ENCODE assay signal across 13 cellular contexts in genomic region chr1:23521588-23521987, GRCh38. TPM values are rescaled to one million over a fixed set of nuclear protein-coding genes. Genes with fewer than 3 reads are reported as not detected.
DNase-seq lines count a peak whose midpoint lies in the region; ATAC-seq and TF ChIP-seq lines count a peak whose summit lies in the region.
"Had no signal": no experiment of that assay in that cellular context is flagged by ENCODE, and none has a peak within 500 bp of the region (broad histone marks: within the 10 kb centered on the region; RNA-seq: fewer than 3 reads in every experiment).

No MANE protein-coding gene starts in this region.

- peaks cover 77% of the 10 kb centered on the region for H3K36me3 Mint-ChIP-seq in activated CD4-positive, alpha-beta memory T cell treated with anti-CD3 and anti-CD28 coated beads, Interleukin-2, amount 10 ng/mL, durations not matched to agents 7 days and 5 days (ENCODE audit: low read depth)
- H3K36me3 Mint-ChIP-seq in activated CD4-positive, alpha-beta memory T cell treated with anti-CD3 and anti-CD28 coated beads for 36 hours = peaks cover 46% of the 10 kb centered on the region
- H3K36me3 Mint-ChIP-seq: natural killer cell treated with Interleukin-12 subunit alpha and Interleukin-12 subunit beta and Interleukin-15 and Interleukin-18, amount 100 ng/mL, for 72 hours had no signal

- CTCF ChIA-PET in activated CD4-positive, alpha-beta memory T cell treated with anti-CD3 and anti-CD28 coated beads, Interleukin-2, amount 10 ng/mL, durations not matched to agents 7 days and 5 days (lab: Charles Lee) = interaction anchor here (12.4 kb wide), 1 partner anchor 23 kb away, joined by 192 read pairs; no protein-coding TSS in a partner anchor
- CTCF ChIA-PET in activated CD4-positive, alpha-beta memory T cell treated with anti-CD3 and anti-CD28 coated beads for 36 hours (lab: Charles Lee) = interaction anchor here (2.6 kb wide), 1 partner anchor 24 kb away, joined by 24 read pairs; no protein-coding TSS in a partner anchor

- H3K27ac ChIP-seq in DND-41 (ENCODE audit: low read length) = no peak overlapping the region
- H3K27ac ChIP-seq in neuronal stem cell (replicated peaks; ENCODE audit: low read length) = no peak overlapping the region
- H3K27ac ChIP-seq in uterus = no peak overlapping the region
- H3K27ac ChIP-seq: ascending aorta had no signal

- intact Hi-C loops in activated CD4-positive, alpha-beta memory T cell treated with anti-CD3 and anti-CD28 coated beads for 36 hours (cut with micrococcal nuclease) = no loop called here
- intact Hi-C loops in uterus (cut with DNase I; ENCODE audit: low total_unique reads) = no loop called here

- ATAC-seq in DND-41 (ENCODE audit: insufficient read depth, low read depth) (no peak), SK-N-SH treated with all-trans-retinoic acid at 6 μM for 48 hours (peak; percentile 64), GM18502 (IDR thresholded peaks at IDR 0.05; ENCODE audit: poor library complexity, unreplicated experiment) (no peak)
- ATAC-seq: natural killer cell treated with Interleukin-12 subunit alpha and Interleukin-12 subunit beta and Interleukin-15 and Interleukin-18, amount 100 ng/mL, for 72 hours had no signal

- H3K36me3 ChIP-seq in DND-41 (ENCODE audit: insufficient read depth, low read length) (peaks cover 98% of the 10 kb centered on the region), neuronal stem cell (replicated peaks in 1 of 2; ENCODE audit: control insufficient read depth in 2 of 2, insufficient read depth in 2 of 2, low read length in 2 of 2) (peaks cover 21 to 84% of the 10 kb centered on the region in 2 donors), uterus (no peaks in the 10 kb centered on the region)
- H3K36me3 ChIP-seq: ascending aorta had no signal

- no CpG with 5 or more reads among the region's 16 CpGs for WGBS in neuronal stem cell (ENCODE audit: extremely low coverage in 2 of 2, insufficient read length in 2 of 2, insufficient replicate concordance in 1 of 2), 2 donors

- no peak overlapping the region for H3K4ac ChIP-seq in neuronal stem cell (ENCODE audit: low read length)

- H3K18ac ChIP-seq in neuronal stem cell (ENCODE audit: low read length) = peak overlapping the region; percentile 57

- H3K9me3 Mint-ChIP-seq in activated CD4-positive, alpha-beta memory T cell treated with anti-CD3 and anti-CD28 coated beads, Interleukin-2, amount 10 ng/mL, durations not matched to agents 7 days and 5 days = no peaks in the 10 kb centered on the region
- H3K9me3 Mint-ChIP-seq in activated CD4-positive, alpha-beta memory T cell treated with anti-CD3 and anti-CD28 coated beads for 36 hours = no peaks in the 10 kb centered on the region
- H3K9me3 Mint-ChIP-seq: activated T-helper 2 cell treated with anti-CD3 and anti-CD28 coated beads, Interferon-gamma antibody, Interleukin-2, Interleukin-4, amounts not matched to agents 10 μg/mL and 5 μg/mL and 100 μg/mL, durations not matched to agents 14 hours and 24 hours and 36 hours; natural killer cell treated with Interleukin-12 subunit alpha and Interleukin-12 subunit beta and Interleukin-15 and Interleukin-18, amount 100 ng/mL, for 72 hours had no signal

- H2BK5ac ChIP-seq in neuronal stem cell (ENCODE audit: low read length) = peak overlapping the region; percentile 13

- H3K79me2 ChIP-seq in DND-41 (ENCODE audit: insufficient read depth, low read length) = peaks cover 76% of the 10 kb centered on the region

- no peak overlapping the region for H2BK15ac ChIP-seq in neuronal stem cell (ENCODE audit: low read length)

- POLR2A ChIA-PET in activated CD4-positive, alpha-beta memory T cell treated with anti-CD3 and anti-CD28 coated beads, Interleukin-2, amount 10 ng/mL, durations not matched to agents 7 days and 5 days (lab: Charles Lee) = interaction anchor here (1.0 to 15.2 kb wide), 5 partner anchors 8 to 215 kb away, joined by 4 to 121 read pairs (median 4); partner anchors contain the start of gene E2F2
- POLR2A ChIA-PET in activated CD4-positive, alpha-beta memory T cell treated with anti-CD3 and anti-CD28 coated beads for 36 hours (lab: Charles Lee) = no interaction called here

- no peaks in the 10 kb centered on the region for H3K27me3 ChIP-seq in DND-41 (ENCODE audit: insufficient read depth, low read length, poor library complexity)
- H3K27me3 ChIP-seq in neuronal stem cell (ENCODE audit: control insufficient read depth in 3 of 3, insufficient read depth in 3 of 3, low read depth in 1 of 3, low read length in 3 of 3) = no peaks in the 10 kb centered on the region
- no peaks in the 10 kb centered on the region for H3K27me3 ChIP-seq in uterus
- H3K27me3 ChIP-seq: ascending aorta had no signal

- no peak overlapping the region for H3K4me3 Mint-ChIP-seq in activated CD4-positive, alpha-beta memory T cell treated with anti-CD3 and anti-CD28 coated beads, Interleukin-2, amount 10 ng/mL, durations not matched to agents 7 days and 5 days
- no peak overlapping the region for H3K4me3 Mint-ChIP-seq in activated CD4-positive, alpha-beta memory T cell treated with anti-CD3 and anti-CD28 coated beads for 36 hours

- H2AFZ ChIP-seq in DND-41 (ENCODE audit: low read depth, low read length) = no peak overlapping the region
- H2AFZ ChIP-seq in neuronal stem cell (ENCODE audit: low read length) = no peak overlapping the region

- H2BK12ac ChIP-seq in neuronal stem cell (ENCODE audit: low read length) = no peak overlapping the region

- peaks cover 50% of the 10 kb centered on the region for H3K4me1 Mint-ChIP-seq in activated CD4-positive, alpha-beta memory T cell treated with anti-CD3 and anti-CD28 coated beads, Interleukin-2, amount 10 ng/mL, durations not matched to agents 7 days and 5 days
- H3K4me1 Mint-ChIP-seq in activated CD4-positive, alpha-beta memory T cell treated with anti-CD3 and anti-CD28 coated beads for 36 hours (ENCODE audit: low read depth) = peaks cover 31% of the 10 kb centered on the region

- no peak overlapping the region for H2BK120ac ChIP-seq in neuronal stem cell (ENCODE audit: low read depth, low read length)

- peak overlapping the region; percentile 19 for H3K27ac Mint-ChIP-seq in activated CD4-positive, alpha-beta memory T cell treated with anti-CD3 and anti-CD28 coated beads, Interleukin-2, amount 10 ng/mL, durations not matched to agents 7 days and 5 days
- no peak overlapping the region for H3K27ac Mint-ChIP-seq in activated CD4-positive, alpha-beta memory T cell treated with anti-CD3 and anti-CD28 coated beads for 36 hours
- H3K27ac Mint-ChIP-seq: activated T-helper 2 cell treated with anti-CD3 and anti-CD28 coated beads, Interferon-gamma antibody, Interleukin-2, Interleukin-4, amounts not matched to agents 10 μg/mL and 5 μg/mL and 100 μg/mL, durations not matched to agents 14 hours and 24 hours and 36 hours had no signal

- H4K8ac ChIP-seq in neuronal stem cell (ENCODE audit: low read depth, low read length) = no peak overlapping the region

- no peaks in the 10 kb centered on the region for H3K79me1 ChIP-seq in neuronal stem cell (ENCODE audit: low read depth, low read length)

- no peaks in the 10 kb centered on the region for H3K27me3 Mint-ChIP-seq in activated CD4-positive, alpha-beta memory T cell treated with anti-CD3 and anti-CD28 coated beads, Interleukin-2, amount 10 ng/mL, durations not matched to agents 7 days and 5 days
- no peaks in the 10 kb centered on the region for H3K27me3 Mint-ChIP-seq in activated CD4-positive, alpha-beta memory T cell treated with anti-CD3 and anti-CD28 coated beads for 36 hours
- H3K27me3 Mint-ChIP-seq: natural killer cell treated with Interleukin-12 subunit alpha and Interleukin-12 subunit beta and Interleukin-15 and Interleukin-18, amount 100 ng/mL, for 72 hours had no signal

- H3K9me3 ChIP-seq in DND-41 (ENCODE audit: insufficient read depth, low read length, severe bottlenecking) = no peaks in the 10 kb centered on the region
- peaks cover 0 to 2% of the 10 kb centered on the region in 2 donors for H3K9me3 ChIP-seq in neuronal stem cell (replicated peaks in 1 of 2; ENCODE audit: control insufficient read depth in 2 of 2, insufficient read depth in 1 of 2, low read depth in 1 of 2, low read length in 2 of 2)
- H3K9me3 ChIP-seq in uterus = no peaks in the 10 kb centered on the region
- H3K9me3 ChIP-seq: ascending aorta had no signal

- no peak overlapping the region for H3K4me3 ChIP-seq in DND-41 (ENCODE audit: low read depth in 1 of 2, low read length in 2 of 2)
- H3K4me3 ChIP-seq in neuronal stem cell (ENCODE audit: low read length in 2 of 2) = no peak overlapping the region
- no peak overlapping the region for H3K4me3 ChIP-seq in uterus
- H3K4me3 ChIP-seq: ascending aorta had no signal

- no peak overlapping the region for H4K91ac ChIP-seq in neuronal stem cell (ENCODE audit: low read depth, low read length, poor library complexity)

- H3K4me1 ChIP-seq in DND-41 (ENCODE audit: insufficient read depth, low read length) (peaks cover 24% of the 10 kb centered on the region), neuronal stem cell (ENCODE audit: control insufficient read depth in 2 of 2, insufficient read depth in 1 of 2, low read depth in 1 of 2, low read length in 2 of 2) (peaks cover 4 to 18% of the 10 kb centered on the region in 2 donors), uterus (no peaks in the 10 kb centered on the region)
- H3K4me1 ChIP-seq: ascending aorta had no signal

- TF ChIP-seq CTCF in DND-41 (IDR thresholded peaks at IDR 0.05; ENCODE audit: borderline replicate concordance, extremely low read depth, low read length, poor library complexity, severe bottlenecking) = no peak
- no peak for TF ChIP-seq CTCF in uterus (IDR thresholded peaks at IDR 0.05)

- no peak overlapping the region for H3K23ac ChIP-seq in neuronal stem cell (ENCODE audit: low read depth, low read length, poor library complexity)

- peaks cover 79% of the 10 kb centered on the region for H4K20me1 ChIP-seq in DND-41 (ENCODE audit: insufficient read depth, low read length)

- H2AK5ac ChIP-seq in neuronal stem cell (ENCODE audit: low read depth, low read length) = no peak overlapping the region

- no peak for TF ChIP-seq POLR2A in uterus (IDR thresholded peaks at IDR 0.05)

- DNase-seq in activated CD4-positive, alpha-beta memory T cell treated with anti-CD3 and anti-CD28 coated beads, Interleukin-2, amount 10 ng/mL, durations not matched to agents 7 days and 5 days = no peak
- no peak for DNase-seq in activated CD4-positive, alpha-beta memory T cell treated with anti-CD3 and anti-CD28 coated beads for 36 hours
- DNase-seq in DND-41 (peak; percentile 37), neuronal stem cell (ENCODE audit: low spot score) (no peak), uterus (no peak), midbrain (lab: John Stamatoyannopoulos, UW) (no peak)
- DNase-seq: activated CD4-positive, alpha-beta T cell treated with anti-CD3 and anti-CD28 coated beads, Interleukin-2, amount 50 U/mL, for 48 hours; NCI-H1930 had no signal

- no peak overlapping the region for H3K4me2 ChIP-seq in DND-41 (ENCODE audit: insufficient read depth, low read length)
- H3K4me2 ChIP-seq in neuronal stem cell (ENCODE audit: insufficient read depth, low read length, poor library complexity, severe bottlenecking) = no peak overlapping the region

- no peak overlapping the region for H3K14ac ChIP-seq in neuronal stem cell (ENCODE audit: low read length)

- H3K9ac ChIP-seq in DND-41 (ENCODE audit: low read depth, low read length) = no peak overlapping the region
- H3K9ac ChIP-seq in neuronal stem cell (ENCODE audit: low read depth, low read length, poor library complexity) = no peak overlapping the region

RNA-seq across cellular contexts. Expression of gene E2F2, which starts 9.4 kb away (rescaled TPM):
- 10 to 100 TPM; 93.4 to 98.9 TPM for total RNA-seq in activated CD4-positive, alpha-beta memory T cell treated with anti-CD3 and anti-CD28 coated beads, Interleukin-2, amount 10 ng/mL, durations not matched to agents 7 days and 5 days
- 10 to 100 TPM; 22.1 to 26.3 TPM for total RNA-seq in activated CD4-positive, alpha-beta memory T cell treated with anti-CD3 and anti-CD28 coated beads for 36 hours
- 3.8 TPM for polyA plus RNA-seq in neuronal stem cell (2013, experiment 1 of 2)
- polyA plus RNA-seq in neuronal stem cell (2013, experiment 2 of 2) = 4.4 TPM
- total RNA-seq in uterus = 1 to 10 TPM in 1 of 4 donors, under 1 TPM in 1, not detected in 2; 0.12 to 4.4 TPM
- total RNA-seq: ascending aorta had no signal

RNA-seq across cellular contexts. Expression of gene ASAP3, which starts 37.6 kb away (rescaled TPM):
- total RNA-seq in activated CD4-positive, alpha-beta memory T cell treated with anti-CD3 and anti-CD28 coated beads, Interleukin-2, amount 10 ng/mL, durations not matched to agents 7 days and 5 days = under 1 TPM; 0.43 to 0.63 TPM
- total RNA-seq in activated CD4-positive, alpha-beta memory T cell treated with anti-CD3 and anti-CD28 coated beads for 36 hours = under 1 TPM; 0.50 to 0.58 TPM
- polyA plus RNA-seq in neuronal stem cell (2013, experiment 1 of 2) = 8.9 TPM
- 8.0 TPM for polyA plus RNA-seq in neuronal stem cell (2013, experiment 2 of 2)
- 10 to 100 TPM; 48.4 to 87.7 (median 68.2) TPM for total RNA-seq in uterus
- total RNA-seq: activated T-helper 2 cell treated with anti-CD3 and anti-CD28 coated beads, Interferon-gamma antibody, Interleukin-2, Interleukin-4, amounts not matched to agents 10 μg/mL and 5 μg/mL and 100 μg/mL, durations not matched to agents 14 hours and 24 hours and 36 hours; natural killer cell treated with Interleukin-12 subunit alpha and Interleukin-12 subunit beta and Interleukin-15 and Interleukin-18, amount 100 ng/mL, for 72 hours had no signal

RNA-seq across cellular contexts. Expression of gene ID3, which starts 37.7 kb away (rescaled TPM):
- total RNA-seq in activated CD4-positive, alpha-beta memory T cell treated with anti-CD3 and anti-CD28 coated beads, Interleukin-2, amount 10 ng/mL, durations not matched to agents 7 days and 5 days = 10 to 100 TPM; 14.7 to 14.8 TPM
- 10 to 100 TPM; 35.9 to 36.2 TPM for total RNA-seq in activated CD4-positive, alpha-beta memory T cell treated with anti-CD3 and anti-CD28 coated beads for 36 hours
- 99.9 TPM for polyA plus RNA-seq in neuronal stem cell (2013, experiment 1 of 2)
- 99.2 TPM for polyA plus RNA-seq in neuronal stem cell (2013, experiment 2 of 2)
- total RNA-seq in uterus = 100 to 1,000 TPM in 3 of 4 donors, 10 to 100 TPM in 1; 38.4 to 652 (median 260) TPM

Comparison
In these comparisons a context has a peak if more than half of its experiments do, and no peak if none do; other contexts are left out.
1. RNA of gene E2F2, which starts 9.4 kb away (total RNA-seq): 93.4 to 98.9 TPM in activated CD4-positive, alpha-beta memory T cell treated with anti-CD3 and anti-CD28 coated beads, Interleukin-2, amount 10 ng/mL, durations not matched to agents 7 days and 5 days and 22.1 to 26.3 TPM in activated CD4-positive, alpha-beta memory T cell treated with anti-CD3 and anti-CD28 coated beads for 36 hours; 0.12 to 4.4 TPM in uterus; every median in the first group is over 4 times any median in the second.
2. RNA of gene ASAP3, which starts 37.6 kb away (total RNA-seq): 48.4 to 87.7 TPM in uterus; 0.43 to 0.63 TPM in activated CD4-positive, alpha-beta memory T cell treated with anti-CD3 and anti-CD28 coated beads, Interleukin-2, amount 10 ng/mL, durations not matched to agents 7 days and 5 days and 0.50 to 0.58 TPM in activated CD4-positive, alpha-beta memory T cell treated with anti-CD3 and anti-CD28 coated beads for 36 hours; every median in the first group is over 10 times any median in the second.